ENCODE assay signal across 19 cellular contexts in genomic region chr15:20346082-20346805, GRCh38.
A peak's percentile ranks its signal among the peaks of the same experiment; 100 is the strongest.
DNase-seq lines count a peak whose midpoint lies in the region; ATAC-seq and TF ChIP-seq lines count a peak whose summit lies in the region.
"Had no signal": no experiment of that assay in that cellular context is flagged by ENCODE, and none has a peak within 500 bp of the region (broad histone marks: within the 10 kb centered on the region; RNA-seq: fewer than 3 reads in every experiment).

No MANE protein-coding gene starts in this region.

- H3K27ac Mint-ChIP-seq in activated naive CD4-positive, alpha-beta T cell treated with anti-CD3 and anti-CD28 coated beads, Interleukin-2, amount 50 U/mL, for 72 hours = no peak overlapping the region
- H3K27ac Mint-ChIP-seq in WTC11 = no peak overlapping the region
- H3K27ac Mint-ChIP-seq: activated T-cell treated with anti-CD3 and anti-CD28 coated beads, Interleukin-2, amount 50 U/mL, for 72 hours; neural progenitor cell; T-helper 1 cell treated with Interleukin-12 subunit alpha and Interleukin-12 subunit beta and Interleukin-4 antibody, amounts not matched to agents 30 μg/mL and 1 μg/mL, for 36 hours had no signal

- H3K4me1 ChIP-seq in vagina = no peaks in the 10 kb centered on the region
- H3K4me1 ChIP-seq: adrenal gland, neural progenitor cell had no signal

- no peaks in the 10 kb centered on the region for H3K36me3 Mint-ChIP-seq in activated naive CD4-positive, alpha-beta T cell treated with anti-CD3 and anti-CD28 coated beads, Interleukin-2, amount 50 U/mL, for 72 hours
- H3K36me3 Mint-ChIP-seq in WTC11 = no peaks in the 10 kb centered on the region; the same call in none of the 2 replicates

- POLR2A ChIA-PET in WTC11 (lab: Charles Lee) = no interaction called here

- no peak overlapping the region for H3K4me3 ChIP-seq in vagina
- H3K4me3 ChIP-seq: adrenal gland, K562, neural progenitor cell had no signal

- TF ChIP-seq POLR2A in vagina (IDR thresholded peaks at IDR 0.05) = no peak

- CTCF ChIA-PET in WTC11 (lab: Charles Lee) = no interaction called here

- no peaks in the 10 kb centered on the region for H3K4me1 Mint-ChIP-seq in WTC11
- H3K4me1 Mint-ChIP-seq: central memory CD8-positive, alpha-beta T cell; neural progenitor cell had no signal

- intact Hi-C loops in vagina (cut with DNase I) = no loop called here

- H3K27me3 Mint-ChIP-seq in WTC11 (ENCODE audit: low read depth) = peaks cover 12% of the 10 kb centered on the region
- H3K27me3 Mint-ChIP-seq: central memory CD8-positive, alpha-beta T cell had no signal

- TF ChIP-seq CTCF in WTC11 (IDR thresholded peaks at IDR 0.05) (no peak), vagina (IDR thresholded peaks at IDR 0.05) (no peak)

- peaks cover 13% of the 10 kb centered on the region for H3K9me3 ChIP-seq in vagina
- H3K9me3 ChIP-seq: adrenal gland had no signal

- H3K27ac ChIP-seq in vagina = no peak overlapping the region
- H3K27ac ChIP-seq: adrenal gland, neural progenitor cell, RWPE1 had no signal

- ATAC-seq in activated naive CD4-positive, alpha-beta T cell treated with anti-CD3 and anti-CD28 coated beads, Interleukin-2, amount 50 U/mL, for 72 hours = no peak
- ATAC-seq in WTC11 = no peak
- no peak for ATAC-seq in left lobe of liver
- ATAC-seq in activated CD4-positive, CD25-positive, alpha-beta regulatory T cell treated with anti-CD3 and anti-CD28 coated beads, Interleukin-2, amount 50 U/mL, for 24 hours = no peak
- ATAC-seq: activated T-cell treated with anti-CD3 and anti-CD28 coated beads, Interleukin-2, amount 50 U/mL, for 72 hours; K562 had no signal

- no peaks in the 10 kb centered on the region for H3K9me3 Mint-ChIP-seq in activated naive CD4-positive, alpha-beta T cell treated with anti-CD3 and anti-CD28 coated beads, Interleukin-2, amount 50 U/mL, for 72 hours
- H3K9me3 Mint-ChIP-seq in WTC11 = peaks cover 17% of the 10 kb centered on the region
- H3K9me3 Mint-ChIP-seq: activated T-cell treated with anti-CD3 and anti-CD28 coated beads, Interleukin-2, amount 50 U/mL, for 72 hours; central memory CD8-positive, alpha-beta T cell; neural progenitor cell; T-helper 1 cell treated with Interleukin-12 subunit alpha and Interleukin-12 subunit beta and Interleukin-4 antibody, amounts not matched to agents 30 μg/mL and 1 μg/mL, for 36 hours had no signal

- no peaks in the 10 kb centered on the region for H3K36me3 ChIP-seq in vagina
- H3K36me3 ChIP-seq: adrenal gland, neural progenitor cell had no signal

- H3K4me3 Mint-ChIP-seq in WTC11 = no peak overlapping the region
- H3K4me3 Mint-ChIP-seq: activated T-cell treated with anti-CD3 and anti-CD28 coated beads, Interleukin-2, amount 50 U/mL, for 72 hours; central memory CD8-positive, alpha-beta T cell; neural progenitor cell; T-helper 1 cell treated with Interleukin-12 subunit alpha and Interleukin-12 subunit beta and Interleukin-4 antibody, amounts not matched to agents 30 μg/mL and 1 μg/mL, for 36 hours had no signal

- DNase-seq in activated naive CD4-positive, alpha-beta T cell treated with anti-CD3 and anti-CD28 coated beads, Interleukin-2, amount 50 U/mL, for 72 hours (ENCODE audit: low spot score in 2 of 2) = peak; percentile 3 to 55
- no peak for DNase-seq in activated naive CD4-positive, alpha-beta T cell treated with anti-CD3 and anti-CD28 coated beads, Interleukin-2, amount 50 U/mL, for 16 hours
- DNase-seq in WTC11 (ENCODE audit: low spot score) (peak; percentile 7), left lobe of liver (ENCODE audit: low spot score) (peak; percentile 46), vagina (ENCODE audit: extremely low spot score in 2 of 2) (peak; percentile 87 to 98), T1000 (lab: John Stamatoyannopoulos, UW) (no peak), NCI-H1930 (lab: John Stamatoyannopoulos, UW) (no peak)
- DNase-seq: ACHN; activated T-cell treated with anti-CD3 and anti-CD28 coated beads, Interleukin-2, amount 50 U/mL, for 72 hours; foreskin melanocyte; midbrain; stimulated activated CD4-positive, alpha-beta T cell treated with anti-CD3 and anti-CD28 coated beads, Interleukin-4, amount 100 ng/mL, for 4 hours had no signal

- no peaks in the 10 kb centered on the region for H3K27me3 ChIP-seq in vagina
- H3K27me3 ChIP-seq: neural progenitor cell had no signal

TF ChIP-seq in WTC11, 78 proteins besides CTCF, POLR2A, EP300 and RAD21 (continues in another document):
- no peak for TF ChIP-seq ZBTB43 (CRISPR knock-in tag; IDR thresholded peaks at IDR 0.05)
- no peak for TF ChIP-seq ELF4 (CRISPR knock-in tag; IDR thresholded peaks at IDR 0.05; ENCODE audit: low read depth)
- no peak for TF ChIP-seq USF2 (CRISPR knock-in tag; IDR thresholded peaks at IDR 0.05)
- no peak for TF ChIP-seq ARID4B (CRISPR knock-in tag; IDR thresholded peaks at IDR 0.05; ENCODE audit: borderline replicate concordance)
- TF ChIP-seq PRRX2 (CRISPR knock-in tag; IDR thresholded peaks at IDR 0.05) = no peak
- TF ChIP-seq ZNF219 (CRISPR knock-in tag; IDR thresholded peaks at IDR 0.05; ENCODE audit: borderline replicate concordance) = no peak
- no peak for TF ChIP-seq SOX15 (CRISPR knock-in tag; IDR thresholded peaks at IDR 0.05)
- no peak for TF ChIP-seq MLX (CRISPR knock-in tag; IDR thresholded peaks at IDR 0.05)
- no peak for TF ChIP-seq TCF7 (CRISPR knock-in tag; IDR thresholded peaks at IDR 0.05; ENCODE audit: low read depth)
- TF ChIP-seq FOXP4 (CRISPR knock-in tag; IDR thresholded peaks at IDR 0.05) = no peak
- TF ChIP-seq FOXP1 (CRISPR knock-in tag; IDR thresholded peaks at IDR 0.05; ENCODE audit: borderline replicate concordance) = no peak

Comparison
In these comparisons a context has a peak if more than half of its experiments do, and no peak if none do; other contexts are left out.
1. DNase-seq: peak in activated naive CD4-positive, alpha-beta T cell treated with anti-CD3 and anti-CD28 coated beads, Interleukin-2, amount 50 U/mL, for 72 hours (2 of 2), WTC11 (single experiment), left lobe of liver (single experiment) and vagina (2 of 2); none in activated naive CD4-positive, alpha-beta T cell treated with anti-CD3 and anti-CD28 coated beads, Interleukin-2, amount 50 U/mL, for 16 hours (single experiment), T1000 (single experiment) and NCI-H1930 (0 of 2).